In the genomic region with DNA sequence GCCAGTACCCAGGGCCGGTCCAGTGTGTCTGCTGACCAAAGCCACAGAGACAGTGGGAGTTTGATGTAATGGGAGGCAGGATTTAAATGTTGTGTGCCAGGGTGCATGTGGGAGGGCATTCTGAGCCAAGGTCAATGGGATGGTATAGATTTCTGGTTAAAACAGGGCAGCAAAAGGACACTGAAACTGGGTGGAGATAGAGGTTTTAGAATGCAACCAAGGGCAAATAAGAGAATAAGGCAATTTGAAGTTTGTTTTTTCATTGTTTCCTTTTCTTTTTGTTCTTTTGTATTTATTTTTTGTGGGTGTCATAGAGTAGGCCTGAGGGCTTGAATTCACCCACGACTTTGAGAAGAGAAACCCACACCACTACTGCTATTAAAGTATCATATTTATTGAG, we compare ENCODE assay signal across 28 cellular contexts.
"Had no signal": no experiment of that assay in that cellular context is flagged by ENCODE, and none has a peak within 500 bp of the region (broad histone marks: within the 10 kb centered on the region; RNA-seq: fewer than 3 reads in every experiment).

No MANE protein-coding gene starts in this region.

- H3K9me3 ChIP-seq: esophagus muscularis mucosa, gastrocnemius medialis, right lobe of liver had no signal

- H3K27me3 ChIP-seq: esophagus muscularis mucosa, gastrocnemius medialis, right lobe of liver had no signal

- H3K9me3 Mint-ChIP-seq: activated naive CD8-positive, alpha-beta T cell treated with anti-CD3 and anti-CD28 coated beads for 36 hours; activated T-cell treated with anti-CD3 and anti-CD28 coated beads, Interleukin-2, amount 50 U/mL, for 24 hours; activated T-helper 2 cell treated with anti-CD3 and anti-CD28 coated beads, Interferon-gamma antibody, Interleukin-2, Interleukin-4, amounts not matched to agents 10 μg/mL and 5 μg/mL and 100 μg/mL, durations not matched to agents 14 hours and 24 hours and 36 hours; central memory CD8-positive, alpha-beta T cell; effector memory CD8-positive, alpha-beta T cell; naive thymus-derived CD4-positive, alpha-beta T cell; neural crest cell; WTC11 had no signal

- H3K4me3 Mint-ChIP-seq: activated naive CD8-positive, alpha-beta T cell treated with anti-CD3 and anti-CD28 coated beads for 36 hours; activated T-cell treated with anti-CD3 and anti-CD28 coated beads, Interleukin-2, amount 50 U/mL, for 24 hours; central memory CD8-positive, alpha-beta T cell; effector memory CD8-positive, alpha-beta T cell; naive thymus-derived CD4-positive, alpha-beta T cell; neural crest cell; WTC11 had no signal

- FAIRE-seq: astrocyte, colon, endothelial cell of umbilical vein had no signal

- DNase-seq: activated naive CD4-positive, alpha-beta T cell treated with Interleukin-2 at 50 U/mL for 16 hours; activated naive CD8-positive, alpha-beta T cell treated with anti-CD3 and anti-CD28 coated beads for 36 hours; activated T-cell treated with anti-CD3 and anti-CD28 coated beads, Interleukin-2, amount 50 U/mL, for 24 hours; dorsolateral prefrontal cortex; effector memory CD8-positive, alpha-beta T cell; gastrocnemius medialis; head of caudate nucleus; islet precursor cell; left cardiac atrium; mesenchymal stem cell; naive thymus-derived CD4-positive, alpha-beta T cell; occipital lobe; posterior cingulate gyrus; right lobe of liver; stimulated activated CD4-positive, alpha-beta T cell treated with anti-CD3 and anti-CD28 coated beads, Interleukin-2, amount 100 ng/mL, for 48 hours; stimulated activated CD8-positive, alpha-beta memory T cell treated with anti-CD3 and anti-CD28 coated beads, Interleukin-4, amount 100 ng/mL, for 48 hours; stimulated activated naive CD4-positive, alpha-beta T cell; T-helper 1 cell; T-helper 9 cell had no signal

- H3K4me3 ChIP-seq: dorsolateral prefrontal cortex, esophagus muscularis mucosa, gastrocnemius medialis, right lobe of liver, skin epidermis had no signal

- H3K36me3 ChIP-seq: esophagus muscularis mucosa, gastrocnemius medialis, right lobe of liver had no signal

- H3K27me3 Mint-ChIP-seq: activated naive CD8-positive, alpha-beta T cell treated with anti-CD3 and anti-CD28 coated beads for 36 hours; activated T-cell treated with anti-CD3 and anti-CD28 coated beads, Interleukin-2, amount 50 U/mL, for 24 hours; naive thymus-derived CD4-positive, alpha-beta T cell had no signal

- H3K27ac Mint-ChIP-seq: activated naive CD8-positive, alpha-beta T cell treated with anti-CD3 and anti-CD28 coated beads for 36 hours; activated T-cell treated with anti-CD3 and anti-CD28 coated beads, Interleukin-2, amount 50 U/mL, for 24 hours; activated T-helper 2 cell treated with anti-CD3 and anti-CD28 coated beads, Interferon-gamma antibody, Interleukin-2, Interleukin-4, amounts not matched to agents 10 μg/mL and 5 μg/mL and 100 μg/mL, durations not matched to agents 14 hours and 24 hours and 36 hours; effector memory CD8-positive, alpha-beta T cell; naive thymus-derived CD4-positive, alpha-beta T cell; WTC11 had no signal

- H3K36me3 Mint-ChIP-seq: activated naive CD8-positive, alpha-beta T cell treated with anti-CD3 and anti-CD28 coated beads for 36 hours; naive thymus-derived CD4-positive, alpha-beta T cell; WTC11 had no signal

- H3K27ac ChIP-seq: dorsolateral prefrontal cortex, esophagus muscularis mucosa, gastrocnemius medialis, right lobe of liver, skin epidermis had no signal

- ATAC-seq: effector memory CD8-positive, alpha-beta T cell; gastrocnemius medialis; naive thymus-derived CD4-positive, alpha-beta T cell; right lobe of liver; WTC11 had no signal
